In genomic region chr11:120511116-120511803, GRCh38 we compare ENCODE assay signal across 8 cellular contexts. TPM values are rescaled to one million over a fixed set of nuclear protein-coding genes. Genes with fewer than 3 reads are reported as not detected.
DNase-seq lines count a peak whose midpoint lies in the region; ATAC-seq and TF ChIP-seq lines count a peak whose summit lies in the region.

GRIK4 (plus strand) TSS chr11:120511748; CDS start chr11:120660319, 148,571 bp downstream.

- H2AFZ ChIP-seq in DND-41 (ENCODE audit: low read depth, low read length): no peak within 1 kb of the TSS
- no peak within 1 kb of the TSS for H2AFZ ChIP-seq in GM23248
- no peak within 1 kb of the TSS for H2AFZ ChIP-seq in osteoblast (ENCODE audit: low read length)

- ATAC-seq in DND-41 (ENCODE audit: insufficient read depth, low read depth): peak; percentile 69; the same call in 2 of the 3 replicates

- H3K4me1 ChIP-seq in DND-41 (ENCODE audit: insufficient read depth, low read length) (no peaks in the 10 kb centered on the region), GM23248 (ENCODE audit: insufficient read depth) (no peaks in the 10 kb centered on the region), SJCRH30 (peaks cover 2% of the 10 kb centered on the region; the same call in 1 of the 2 replicates), osteoblast (ENCODE audit: insufficient read depth, low read length) (peaks cover 3% of the 10 kb centered on the region), testis (no peaks in the 10 kb centered on the region)

- H3K27ac ChIP-seq in DND-41 (ENCODE audit: low read length) (no peak within 1 kb of the TSS), GM23248 (no peak within 1 kb of the TSS), SJCRH30 (no peak within 1 kb of the TSS), osteoblast (ENCODE audit: low read depth, low read length) (no peak within 1 kb of the TSS), testis (no peak within 1 kb of the TSS)

- no peak for TF ChIP-seq POLR2A in testis (IDR thresholded peaks at IDR 0.05)

- H3K9ac ChIP-seq in DND-41 (ENCODE audit: low read depth, low read length) (no peak within 1 kb of the TSS), GM23248 (no peak within 1 kb of the TSS)

- H4K20me1 ChIP-seq in DND-41 (ENCODE audit: insufficient read depth, low read length): peaks cover 12% of the 10 kb centered on the region; the same call in 1 of the 2 replicates
- no peaks in the 10 kb centered on the region for H4K20me1 ChIP-seq in GM23248 (ENCODE audit: insufficient read depth)
- H4K20me1 ChIP-seq in osteoblast (ENCODE audit: insufficient read depth, low read length): no peaks in the 10 kb centered on the region

- WGBS in GM23248 (ENCODE audit: low coverage in 1 of 2, low lambda C conversion rate in 2 of 2, missing lambda C conversion rate in 2 of 2), 2 experiments: 1% methylated on average over 15 to 67 of the region's 94 CpGs
- 0 to 1% methylated on average over 11 to 51 of the region's 94 CpGs for WGBS in testis, 2 donors

- no peaks in the 10 kb centered on the region for H3K36me3 ChIP-seq in DND-41 (ENCODE audit: insufficient read depth, low read length)
- no peaks in the 10 kb centered on the region for H3K36me3 ChIP-seq in GM23248 (ENCODE audit: low read depth)
- no peaks in the 10 kb centered on the region for H3K36me3 ChIP-seq in SJCRH30
- no peaks in the 10 kb centered on the region for H3K36me3 ChIP-seq in osteoblast (ENCODE audit: insufficient read depth, low read length)
- H3K36me3 ChIP-seq in testis (ENCODE audit: low read depth, missing control alignments): no peaks in the 10 kb centered on the region

- DNase-seq in DND-41 (peak; percentile 39), GM23248 (peak; percentile 89), SJCRH30 (peak; percentile 68 to 80), activated gamma-delta T cell treated with Interleukin-2 at 50 U/mL for 16 hours (peak; percentile 69), germinal center (ENCODE audit: low spot score) (peak; percentile 88), osteoblast (ENCODE audit: insufficient read length, low spot score, missing footprints) (peak; percentile 100), testis (peak; percentile 91)

- intact Hi-C loops in testis (cut with DNase I; ENCODE audit: low total_unique reads): loop anchor here (5.0 to 10.0 kb wide), 4 partner anchors 174 to 594 kb away; partner anchors contain the start of gene TECTA

- TF ChIP-seq CTCF in DND-41 (IDR thresholded peaks at IDR 0.05; ENCODE audit: borderline replicate concordance, extremely low read depth, low read length, poor library complexity, severe bottlenecking): peak; percentile 80
- peak; percentile 85 for TF ChIP-seq CTCF in LNCAP (IDR thresholded peaks at IDR 0.05)
- peak; percentile 78 for TF ChIP-seq CTCF in osteoblast (IDR thresholded peaks at IDR 0.05; ENCODE audit: extremely low read depth, low read depth, low read length)
- TF ChIP-seq CTCF in testis (IDR thresholded peaks at IDR 0.05): peak; percentile 88 to 97 (median 95)

- H3K9me3 ChIP-seq in DND-41 (ENCODE audit: insufficient read depth, low read length, severe bottlenecking): no peaks in the 10 kb centered on the region
- H3K9me3 ChIP-seq in GM23248 (ENCODE audit: low read depth): no peaks in the 10 kb centered on the region
- H3K9me3 ChIP-seq in SJCRH30 (replicated peaks): no peaks in the 10 kb centered on the region
- no peaks in the 10 kb centered on the region for H3K9me3 ChIP-seq in osteoblast (ENCODE audit: low read depth, low read length)
- H3K9me3 ChIP-seq in testis: no peaks in the 10 kb centered on the region

- H3K79me2 ChIP-seq in DND-41 (ENCODE audit: insufficient read depth, low read length) (no peaks in the 10 kb centered on the region), GM23248 (ENCODE audit: insufficient read depth) (no peaks in the 10 kb centered on the region), osteoblast (ENCODE audit: insufficient read depth, low read length) (no peaks in the 10 kb centered on the region)

- H3F3A ChIP-seq in GM23248 (ENCODE audit: insufficient read depth): no peaks in the 10 kb centered on the region

- no peak within 1 kb of the TSS for H3K4me3 ChIP-seq in DND-41 (ENCODE audit: low read depth in 1 of 2, low read length in 2 of 2)
- peak within 1 kb of the TSS; percentile 60 for H3K4me3 ChIP-seq in GM23248
- peak within 1 kb of the TSS; percentile 47 for H3K4me3 ChIP-seq in SJCRH30
- H3K4me3 ChIP-seq in osteoblast (ENCODE audit: insufficient read depth, low read length): peak within 1 kb of the TSS; percentile 49
- H3K4me3 ChIP-seq in testis: peak within 1 kb of the TSS; percentile 38 to 47

- peaks cover 14% of the 10 kb centered on the region for H3K27me3 ChIP-seq in DND-41 (ENCODE audit: insufficient read depth, low read length, poor library complexity)
- H3K27me3 ChIP-seq in GM23248 (replicated peaks; ENCODE audit: insufficient read depth): peaks cover 3% of the 10 kb centered on the region; the same call in 1 of the 2 replicates
- no peaks in the 10 kb centered on the region for H3K27me3 ChIP-seq in SJCRH30
- peaks cover 26% of the 10 kb centered on the region for H3K27me3 ChIP-seq in osteoblast (ENCODE audit: insufficient read depth, low read length)
- no peaks in the 10 kb centered on the region for H3K27me3 ChIP-seq in testis

- H3K4me2 ChIP-seq in DND-41 (ENCODE audit: insufficient read depth, low read length): no peak within 1 kb of the TSS
- no peak within 1 kb of the TSS for H3K4me2 ChIP-seq in GM23248 (ENCODE audit: unreplicated experiment)
- peak within 1 kb of the TSS; percentile 57 for H3K4me2 ChIP-seq in osteoblast (ENCODE audit: insufficient read depth, low read length)

- in situ Hi-C loops in GM23248 (cut with MboI): loop anchor here (25.0 kb wide), 1 partner anchor 601 kb away; the partner anchor contains the start of gene TECTA

- H3K9me2 ChIP-seq in GM23248 (ENCODE audit: insufficient read depth): no peaks in the 10 kb centered on the region

RNA-seq across cellular contexts. Expression of gene GRIK4, which starts in this region (rescaled TPM):
- not detected in 2 replicates for total RNA-seq in GM23248 (2014; rRNA removed; shearing (Covaris generic))
- polyA plus RNA-seq in GM23248 (2016; fragmentation: Nextera tagmentation; extraction: Ambion mirVana): not detected in 2 replicates
- total RNA-seq in SJCRH30 (2014; rRNA removed; shearing (Covaris generic)): not detected in 2 replicates
- under 0.01 and 0.29 TPM in 2 replicates for total RNA-seq in osteoblast
- total RNA-seq in testis: 1 to 10 TPM; 2.6 TPM
- polyA plus RNA-seq in testis (ENCODE audit: insufficient read depth, low read depth, low replicate concordance): 3.0 TPM

Comparison
In these comparisons a context has a peak if more than half of its experiments do, and no peak if none do; other contexts are left out.
1. Peak in DNase-seq and H3K4me3 ChIP-seq in GM23248; RNA of the gene not detected or under 1 TPM.
2. Peak in DNase-seq and H3K4me3 ChIP-seq in SJCRH30; RNA of the gene not detected or under 1 TPM.
3. Peak in DNase-seq, H3K4me3 ChIP-seq and H3K4me2 ChIP-seq in osteoblast; RNA of the gene not detected or under 1 TPM.
4. DNase-seq: peak in every context shown above with its lines; median percentile 100 in osteoblast; 91 in testis; 89 in GM23248; 88 in germinal center; 74 in SJCRH30; 69 in activated gamma-delta T cell treated with Interleukin-2 at 50 U/mL for 16 hours; 39 in DND-41.
5. H3K4me3 ChIP-seq: peak in testis (2 of 2); none in DND-41 (0 of 2).
6. Peak in every context shown above with its lines, with median percentiles within 50 percentile points of each other: CTCF ChIP-seq.